In the genomic region with DNA sequence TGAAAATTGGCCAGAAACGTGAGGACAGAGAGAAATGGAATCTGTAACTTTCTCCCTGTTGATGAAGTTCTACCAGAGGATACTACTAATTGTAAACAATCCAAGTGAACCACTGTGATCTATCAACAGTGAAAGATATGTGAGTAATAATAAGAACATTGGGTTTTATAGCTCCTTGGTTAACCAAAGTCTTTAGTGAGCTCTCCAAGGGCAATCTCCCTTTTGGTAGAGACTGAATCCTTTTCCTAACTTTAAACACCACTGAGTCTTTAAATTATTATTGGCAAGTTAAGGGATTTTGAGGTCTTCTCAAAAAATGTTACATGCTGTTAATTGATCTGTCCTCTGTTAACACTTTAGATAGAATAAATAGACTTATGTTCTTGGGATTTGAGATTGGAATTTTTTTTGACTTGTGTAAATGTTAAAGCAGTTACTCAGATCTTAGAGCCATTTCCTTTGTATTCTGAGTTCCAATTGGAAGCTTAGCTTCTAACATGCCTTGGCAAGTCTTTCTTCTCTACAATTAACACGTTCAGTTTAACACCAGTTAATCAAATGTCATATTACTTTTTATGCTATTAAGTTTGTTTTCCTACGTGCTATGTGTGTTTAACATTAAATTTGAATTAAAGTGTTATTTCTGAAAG, we compare ENCODE assay signal across 23 cellular contexts.
DNase-seq lines count a peak whose midpoint lies in the region; ATAC-seq and TF ChIP-seq lines count a peak whose summit lies in the region.
"Had no signal": no experiment of that assay in that cellular context is flagged by ENCODE, and none has a peak within 500 bp of the region (broad histone marks: within the 10 kb centered on the region; RNA-seq: fewer than 3 reads in every experiment).

No MANE protein-coding gene starts in this region.

- no peak for TF ChIP-seq POLR2A in suprapubic skin (IDR thresholded peaks at IDR 0.05)

- in situ Hi-C loops in astrocyte of the spinal cord (cut with HindIII; ENCODE audit: low sequenced_read_pairs) = no loop called here

- H3K4me3 Mint-ChIP-seq in HFFc6 = peak overlapping the region; percentile 65
- H3K4me3 Mint-ChIP-seq: activated CD8-positive, alpha-beta T cell treated with anti-CD3 and anti-CD28 coated beads, Interleukin-2, amount 10 ng/mL, durations not matched to agents 7 days and 5 days; activated naive CD4-positive, alpha-beta T cell treated with anti-CD3 and anti-CD28 coated beads, Interleukin-2, amount 50 U/mL, for 24 hours; activated T-cell treated with anti-CD3 and anti-CD28 coated beads, Interleukin-2, amount 50 U/mL, for 4 hours; T-helper 17 cell had no signal

- H3K4me1 Mint-ChIP-seq in HFFc6 (ENCODE audit: low read depth) = peaks cover 33% of the 10 kb centered on the region
- H3K4me1 Mint-ChIP-seq: activated naive CD4-positive, alpha-beta T cell treated with anti-CD3 and anti-CD28 coated beads, Interleukin-2, amount 50 U/mL, for 24 hours; T-helper 17 cell had no signal

- H3K4me1 ChIP-seq in foreskin keratinocyte (peaks cover 10% of the 10 kb centered on the region), suprapubic skin (peaks cover 21% of the 10 kb centered on the region)
- H3K4me1 ChIP-seq: SJSA1, upper lobe of right lung had no signal

- H3K27me3 Mint-ChIP-seq in HFFc6 (ENCODE audit: insufficient read depth) = peaks cover 4% of the 10 kb centered on the region; the same call in 1 of the 2 replicates
- H3K27me3 Mint-ChIP-seq: activated naive CD4-positive, alpha-beta T cell treated with anti-CD3 and anti-CD28 coated beads, Interleukin-2, amount 50 U/mL, for 24 hours; T-helper 17 cell had no signal

- H3K27ac ChIP-seq in foreskin keratinocyte = peak overlapping the region; percentile 1
- H3K27ac ChIP-seq in suprapubic skin = peak overlapping the region; percentile 74
- H3K27ac ChIP-seq: brain microvascular endothelial cell, SJSA1, stomach, upper lobe of right lung had no signal

- peak; percentile 32 for DNase-seq in HFFc6
- peak; percentile 70 for DNase-seq in astrocyte of the spinal cord (ENCODE audit: low read depth, low spot score)
- DNase-seq in foreskin keratinocyte = peak; percentile 40 to 66
- no peak for DNase-seq in suprapubic skin (ENCODE audit: low spot score in 2 of 2)
- DNase-seq in T-helper 2 cell = no peak
- DNase-seq in RKO (ENCODE audit: low spot score) = no peak
- no peak for DNase-seq in activated gamma-delta T cell (lab: John Stamatoyannopoulos, UW)
- DNase-seq: activated CD4-positive, CD25-positive, alpha-beta regulatory T cell; activated CD8-positive, alpha-beta T cell treated with anti-CD3 and anti-CD28 coated beads, Interleukin-2, amount 10 ng/mL, durations not matched to agents 7 days and 5 days; activated T-cell treated with anti-CD3 and anti-CD28 coated beads, Interleukin-2, amount 50 U/mL, for 4 hours; brain microvascular endothelial cell; C1 segment of cervical spinal cord; GF-D8; H7; Kasumi-1; left ventricle myocardium superior; NCI-H82; sigmoid colon; stomach; T-helper 17 cell; upper lobe of right lung had no signal

- 30% methylated on average over 3 of the region's 3 CpGs for WGBS in suprapubic skin

- H3K4me3 ChIP-seq in astrocyte of the spinal cord (ENCODE audit: low read depth, low read length) (no peak overlapping the region), suprapubic skin (no peak overlapping the region)
- H3K4me3 ChIP-seq: sigmoid colon, SJSA1, stomach, upper lobe of right lung had no signal

- no peak for TF ChIP-seq EP300 in suprapubic skin (IDR thresholded peaks at IDR 0.05)

- H3K9me3 Mint-ChIP-seq in HFFc6 = 0 out of 2 replicates have a peak, but pooled peaks cover under 1% of the 10 kb centered on the region
- H3K9me3 Mint-ChIP-seq: activated naive CD4-positive, alpha-beta T cell treated with anti-CD3 and anti-CD28 coated beads, Interleukin-2, amount 50 U/mL, for 24 hours had no signal

- H3K36me3 ChIP-seq in suprapubic skin = no peaks in the 10 kb centered on the region
- H3K36me3 ChIP-seq: brain microvascular endothelial cell, sigmoid colon, SJSA1, stomach, upper lobe of right lung had no signal

- peak overlapping the region; percentile 66 for H3K27ac Mint-ChIP-seq in HFFc6
- H3K27ac Mint-ChIP-seq: activated CD8-positive, alpha-beta T cell treated with anti-CD3 and anti-CD28 coated beads, Interleukin-2, amount 10 ng/mL, durations not matched to agents 7 days and 5 days; activated naive CD4-positive, alpha-beta T cell treated with anti-CD3 and anti-CD28 coated beads, Interleukin-2, amount 50 U/mL, for 24 hours; T-helper 17 cell had no signal

- no peaks in the 10 kb centered on the region for H3K36me3 Mint-ChIP-seq in HFFc6 (ENCODE audit: low read depth)
- H3K36me3 Mint-ChIP-seq: activated naive CD4-positive, alpha-beta T cell treated with anti-CD3 and anti-CD28 coated beads, Interleukin-2, amount 50 U/mL, for 24 hours had no signal

- H3K27me3 ChIP-seq in foreskin keratinocyte = no peaks in the 10 kb centered on the region
- no peaks in the 10 kb centered on the region for H3K27me3 ChIP-seq in suprapubic skin
- H3K27me3 ChIP-seq: brain microvascular endothelial cell, sigmoid colon, SJSA1, stomach, upper lobe of right lung had no signal

- no peak for ATAC-seq in foreskin keratinocyte
- ATAC-seq: activated CD8-positive, alpha-beta T cell treated with anti-CD3 and anti-CD28 coated beads, Interleukin-2, amount 10 ng/mL, durations not matched to agents 7 days and 5 days; activated T-cell treated with anti-CD3 and anti-CD28 coated beads, Interleukin-2, amount 50 U/mL, for 4 hours; left ventricle myocardium superior; T-helper 17 cell; upper lobe of right lung had no signal

- no peaks in the 10 kb centered on the region for H3K9me3 ChIP-seq in suprapubic skin
- H3K9me3 ChIP-seq: sigmoid colon, SJSA1, stomach, upper lobe of right lung had no signal

- TF ChIP-seq CTCF in HFFc6 (IDR thresholded peaks at IDR 0.05) (no peak), astrocyte of the spinal cord (IDR thresholded peaks at IDR 0.05; ENCODE audit: low read depth, low read length) (no peak), foreskin keratinocyte (conservative IDR thresholded peaks at IDR 0.05) (no peak), suprapubic skin (IDR thresholded peaks at IDR 0.05) (no peak)

Comparison
In these comparisons a context has a peak if more than half of its experiments do, and no peak if none do; other contexts are left out.
1. DNase-seq: peak in HFFc6 (single experiment), astrocyte of the spinal cord (single experiment) and foreskin keratinocyte (2 of 2); none in suprapubic skin (0 of 2), T-helper 2 cell (0 of 5), RKO (single experiment) and activated gamma-delta T cell (single experiment).